In the genomic region with DNA sequence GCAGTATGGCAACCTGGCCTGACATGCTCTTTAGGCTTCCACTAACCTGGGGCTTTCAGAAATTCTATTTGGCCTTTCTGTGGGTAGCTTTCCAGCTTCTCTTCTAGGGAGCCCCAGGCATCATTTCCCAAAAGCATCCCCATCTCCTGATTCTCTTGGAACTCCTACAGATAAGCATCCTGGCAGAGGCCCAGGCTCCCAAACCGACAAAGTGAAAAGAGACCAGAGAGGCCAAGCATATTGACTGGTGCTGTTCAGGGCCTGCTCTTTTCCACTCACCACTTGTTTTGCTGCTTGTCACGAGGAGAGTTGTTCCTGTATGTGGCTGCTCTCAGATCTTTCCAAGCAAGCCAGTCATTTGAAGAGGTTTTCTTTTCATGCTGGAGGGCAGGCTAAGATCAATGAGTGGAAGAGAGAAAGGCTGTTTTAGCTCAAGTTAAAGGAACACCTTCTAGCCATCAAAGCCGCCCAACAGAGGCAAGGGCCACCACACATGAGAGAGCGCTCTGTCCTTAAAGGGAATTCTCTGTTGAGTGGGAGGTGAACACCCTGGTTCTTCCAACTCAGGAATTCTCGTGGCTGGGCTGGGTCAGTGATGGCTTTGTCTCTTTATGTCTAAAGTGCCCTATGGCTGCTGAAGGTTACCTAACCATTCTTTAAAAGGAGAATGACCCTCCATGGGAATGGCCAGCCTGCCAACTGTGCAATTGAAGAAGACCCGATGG, we compare ENCODE assay signal across 17 cellular contexts. TPM values are rescaled to one million over a fixed set of nuclear protein-coding genes. Genes with fewer than 3 reads are reported as not detected.
"Had no signal": no experiment of that assay in that cellular context is flagged by ENCODE, and none has a peak within 500 bp of the region (broad histone marks: within the 10 kb centered on the region; RNA-seq: fewer than 3 reads in every experiment).

No MANE protein-coding gene starts in this region.

- H3K9me3 ChIP-seq: testis had no signal

- H3K4me3 ChIP-seq: testis had no signal

- ATAC-seq: activated CD8-positive, alpha-beta T cell treated with anti-CD3 and anti-CD28 coated beads for 36 hours; activated naive CD4-positive, alpha-beta T cell treated with anti-CD3 and anti-CD28 coated beads, Interleukin-2, amount 50 U/mL, for 72 hours; activated T-cell treated with anti-CD3 and anti-CD28 coated beads, Interleukin-2, amount 50 U/mL, for 4 hours; natural killer cell; WTC11 had no signal

- H3K27me3 ChIP-seq: testis had no signal

- H3K27ac Mint-ChIP-seq: activated CD8-positive, alpha-beta T cell treated with anti-CD3 and anti-CD28 coated beads for 36 hours; activated naive CD4-positive, alpha-beta T cell treated with anti-CD3 and anti-CD28 coated beads, Interleukin-2, amount 50 U/mL, for 72 hours; natural killer cell; stimulated activated naive CD8-positive, alpha-beta T cell treated with anti-CD3 and anti-CD28 coated beads, Interleukin-15, Interleukin-2, amounts not matched to agents 100 ng/mL and 50 ng/mL, for 24 hours had no signal

- H3K9me3 Mint-ChIP-seq: activated CD8-positive, alpha-beta T cell treated with anti-CD3 and anti-CD28 coated beads for 36 hours; activated naive CD4-positive, alpha-beta T cell treated with anti-CD3 and anti-CD28 coated beads, Interleukin-2, amount 50 U/mL, for 72 hours; activated T-cell treated with anti-CD3 and anti-CD28 coated beads, Interleukin-2, amount 50 U/mL, for 4 hours; brain; central memory CD8-positive, alpha-beta T cell; natural killer cell; stimulated activated naive CD8-positive, alpha-beta T cell treated with anti-CD3 and anti-CD28 coated beads, Interleukin-15, Interleukin-2, amounts not matched to agents 100 ng/mL and 50 ng/mL, for 24 hours; WTC11 had no signal

- DNase-seq: activated CD4-positive, alpha-beta T cell treated with anti-CD3 and anti-CD28 coated beads for 48 hours; activated CD8-positive, alpha-beta T cell treated with anti-CD3 and anti-CD28 coated beads for 36 hours; activated gamma-delta T cell; activated T-cell treated with anti-CD3 and anti-CD28 coated beads, Interleukin-2, amount 50 U/mL, for 4 hours; effector CD8-positive, alpha-beta T cell; mesendoderm; natural killer cell; posterior cingulate gyrus; small intestine; SW 1271; testis had no signal

- H3K36me3 Mint-ChIP-seq: activated naive CD4-positive, alpha-beta T cell treated with anti-CD3 and anti-CD28 coated beads, Interleukin-2, amount 50 U/mL, for 72 hours; brain; natural killer cell; WTC11 had no signal

- H3K4me3 Mint-ChIP-seq: activated CD8-positive, alpha-beta T cell treated with anti-CD3 and anti-CD28 coated beads for 36 hours; activated T-cell treated with anti-CD3 and anti-CD28 coated beads, Interleukin-2, amount 50 U/mL, for 4 hours; brain; central memory CD8-positive, alpha-beta T cell; natural killer cell; stimulated activated naive CD8-positive, alpha-beta T cell treated with anti-CD3 and anti-CD28 coated beads, Interleukin-15, Interleukin-2, amounts not matched to agents 100 ng/mL and 50 ng/mL, for 24 hours; WTC11 had no signal

- H3K27me3 Mint-ChIP-seq: activated CD8-positive, alpha-beta T cell treated with anti-CD3 and anti-CD28 coated beads for 36 hours; brain had no signal

RNA-seq across cellular contexts. Expression of a gene that starts 31.1 kb away (rescaled TPM):
- total RNA-seq: activated CD8-positive, alpha-beta T cell treated with anti-CD3 and anti-CD28 coated beads for 36 hours; activated naive CD4-positive, alpha-beta T cell treated with anti-CD3 and anti-CD28 coated beads, Interleukin-2, amount 50 U/mL, for 72 hours; activated T-cell treated with anti-CD3 and anti-CD28 coated beads, Interleukin-2, amount 50 U/mL, for 4 hours; natural killer cell; T-helper 2 cell treated with Interferon-gamma antibody and Interleukin-4, amounts not matched to agents 100 ng/mL and 5 ng/mL, for 36 hours had no signal
